In genomic region chr15:70100495-70101331, GRCh38 we compare ENCODE assay signal across 8 cellular contexts. TPM values are rescaled to one million over a fixed set of nuclear protein-coding genes. Genes with fewer than 3 reads are reported as not detected.
DNase-seq lines count a peak whose midpoint lies in the region; ATAC-seq and TF ChIP-seq lines count a peak whose summit lies in the region.

No MANE protein-coding gene starts in this region.

- H3K27ac ChIP-seq in OCI-LY1 (ENCODE audit: low read depth, low read length, poor library complexity, severe bottlenecking): no peak overlapping the region
- no peak overlapping the region for H3K27ac ChIP-seq in osteoblast (ENCODE audit: low read depth, low read length)
- H3K27ac ChIP-seq in uterus: peak overlapping the region; percentile 33 to 58

- no peaks in the 10 kb centered on the region for H4K20me1 ChIP-seq in OCI-LY1 (ENCODE audit: insufficient read depth, low read length)
- peaks cover under 1% of the 10 kb centered on the region for H4K20me1 ChIP-seq in osteoblast (ENCODE audit: insufficient read depth, low read length)

- H3K4me2 ChIP-seq in OCI-LY1 (ENCODE audit: low read length) (peak overlapping the region; percentile 61), osteoblast (ENCODE audit: insufficient read depth, low read length) (peak overlapping the region; percentile 86)

- peaks cover 29% of the 10 kb centered on the region for H3K4me1 ChIP-seq in OCI-LY1 (ENCODE audit: insufficient read depth, low read length, severe bottlenecking)
- peaks cover 29% of the 10 kb centered on the region for H3K4me1 ChIP-seq in osteoblast (ENCODE audit: insufficient read depth, low read length)
- H3K4me1 ChIP-seq in uterus: peaks cover 0 to 9% of the 10 kb centered on the region in 2 donors

- DNase-seq in NCI-H1417 (lab: John Stamatoyannopoulos, UW) (peak; percentile 45 to 82 (median 73)), NCI-H1417 treated with DMSO at 0.1 percent for 48 hours (lab: John Stamatoyannopoulos, UW) (no peak), activated T-cell treated with anti-CD3 and anti-CD28 coated beads for 48 hours (ENCODE audit: low read depth) (peak; percentile 61), fibroblast of mammary gland (ENCODE audit: low read depth) (peak; percentile 71), osteoblast (ENCODE audit: insufficient read length, low spot score, missing footprints) (peak; percentile 86), uterus (peak; percentile 54 to 59)

- peak; percentile 36; the same call in 1 of the 2 replicates for TF ChIP-seq CTCF in OCI-LY1 (IDR thresholded peaks at IDR 0.05; ENCODE audit: low read length)
- TF ChIP-seq CTCF in fibroblast of mammary gland (conservative IDR thresholded peaks at IDR 0.05; ENCODE audit: control insufficient read depth, insufficient read depth, low read depth, low read length): peak; percentile 21
- TF ChIP-seq CTCF in osteoblast (IDR thresholded peaks at IDR 0.05; ENCODE audit: extremely low read depth, low read depth, low read length): peak; percentile 25
- TF ChIP-seq CTCF in uterus (IDR thresholded peaks at IDR 0.05): peak in 3 of 4 experiments; percentile 5 to 37 (median 28)

- no peaks in the 10 kb centered on the region; the same call in 1 of the 2 replicates for H3K27me3 ChIP-seq in OCI-LY1 (ENCODE audit: insufficient read depth, low read length)
- no peaks in the 10 kb centered on the region for H3K27me3 ChIP-seq in osteoblast (ENCODE audit: insufficient read depth, low read length)
- no peaks in the 10 kb centered on the region for H3K27me3 ChIP-seq in uterus

- no peak overlapping the region for H3K9ac ChIP-seq in OCI-LY1 (ENCODE audit: low read length)

- H3K79me2 ChIP-seq in OCI-LY1 (ENCODE audit: insufficient read depth, low read length) (peaks cover 15% of the 10 kb centered on the region), osteoblast (ENCODE audit: insufficient read depth, low read length) (peaks cover 19% of the 10 kb centered on the region)

- H2AFZ ChIP-seq in OCI-LY1 (ENCODE audit: low read length) (no peak overlapping the region), osteoblast (ENCODE audit: low read length) (peak overlapping the region; percentile 70)

- intact Hi-C loops in uterus (cut with DNase I; ENCODE audit: low total_unique reads): no loop called here

- no peaks in the 10 kb centered on the region for H3K9me2 ChIP-seq in OCI-LY1 (ENCODE audit: low read depth, low read length)

- ATAC-seq in HG02642 (IDR thresholded peaks at IDR 0.05; ENCODE audit: poor library complexity, unreplicated experiment): no peak

- 0 out of 2 replicates have a peak, but pooled peaks cover 5% of the 10 kb centered on the region for H3F3A ChIP-seq in OCI-LY1 (ENCODE audit: insufficient read depth, low read length)

- TF ChIP-seq POLR2A in uterus (IDR thresholded peaks at IDR 0.05): no peak

- no peaks in the 10 kb centered on the region for H3K9me3 ChIP-seq in OCI-LY1 (ENCODE audit: low read length)
- no peaks in the 10 kb centered on the region for H3K9me3 ChIP-seq in osteoblast (ENCODE audit: low read depth, low read length)
- H3K9me3 ChIP-seq in uterus: no peaks in the 10 kb centered on the region

- H3K4me3 ChIP-seq in OCI-LY1 (ENCODE audit: low read depth, low read length, poor library complexity, severe bottlenecking) (peak overlapping the region; percentile 39), fibroblast of mammary gland (ENCODE audit: control insufficient read depth, low read depth, low read length) (peak overlapping the region; percentile 15), osteoblast (ENCODE audit: insufficient read depth, low read length) (peak overlapping the region; percentile 61), uterus (peak overlapping the region; percentile 16 to 23)

- H3K36me3 ChIP-seq in OCI-LY1 (ENCODE audit: insufficient read depth, low read length): peaks cover 10% of the 10 kb centered on the region
- H3K36me3 ChIP-seq in osteoblast (ENCODE audit: insufficient read depth, low read length): no peaks in the 10 kb centered on the region
- no peaks in the 10 kb centered on the region for H3K36me3 ChIP-seq in uterus

RNA-seq across cellular contexts. Expression of gene TLE3, which starts 3.0 kb away (rescaled TPM):
- 21.5 and 29.7 TPM in 2 replicates for total RNA-seq in osteoblast
- 100 to 1,000 TPM in 1 of 4 donors, 10 to 100 TPM in 2, 1 to 10 TPM in 1; 7.4 to 244 (median 49.4) TPM for total RNA-seq in uterus

Comparison
In these comparisons a context has a peak if more than half of its experiments do, and no peak if none do; other contexts are left out.
1. H3K27ac ChIP-seq: peak in uterus (2 of 2); none in OCI-LY1 (single experiment) and osteoblast (single experiment).
2. Peak in every context shown above with its lines, with median percentiles within 50 percentile points of each other: H3K4me3 ChIP-seq and CTCF ChIP-seq.